ENCODE assay signal across 8 cellular contexts in genomic region chr19:55086730-55087541, GRCh38. TPM values are rescaled to one million over a fixed set of nuclear protein-coding genes. Genes with fewer than 3 reads are reported as not detected.
DNase-seq lines count a peak whose midpoint lies in the region; ATAC-seq, FAIRE-seq and TF ChIP-seq lines count a peak whose summit lies in the region.

No MANE protein-coding gene starts in this region.

- FAIRE-seq in GM12891 (lab: Jason Lieb, UNC): peak; percentile 69

- H3K9me3 ChIP-seq in cardiac muscle cell (ENCODE audit: low read depth): no peaks in the 10 kb centered on the region

- TF ChIP-seq POLR2A in GM12891 (IDR thresholded peaks at IDR 0.05; ENCODE audit: low read depth, low read length): no peak

- no peak overlapping the region for H3K27ac ChIP-seq in cardiac muscle cell

- peaks cover 45% of the 10 kb centered on the region for H3K27me3 ChIP-seq in cardiac muscle cell

- no peak for ATAC-seq in HG02981 (IDR thresholded peaks at IDR 0.05; ENCODE audit: unreplicated experiment)
- ATAC-seq in HG02798 (IDR thresholded peaks at IDR 0.05; ENCODE audit: poor library complexity, unreplicated experiment): no peak

- H3K4me3 ChIP-seq in cardiac muscle cell: peak overlapping the region; percentile 36

- DNase-seq in GM12891 (ENCODE audit: insufficient read length, low spot score) (peak; percentile 73), RPMI7951 (ENCODE audit: low read depth) (peak; percentile 98), amygdala (lab: John Stamatoyannopoulos, UW) (peak in 53 of 56 donors; percentile 9 to 92 (median 62)), cardiac muscle cell (ENCODE audit: low read depth in 1 of 2, low spot score in 1 of 2) (peak; percentile 96 to 97), non-pigmented ciliary epithelial cell (ENCODE audit: low read depth) (peak; percentile 73), ureter (ENCODE audit: low spot score) (peak; percentile 91)

- no peak for TF ChIP-seq CTCF in cardiac muscle cell (IDR thresholded peaks at IDR 0.05; ENCODE audit: low read depth, low read length)

- H3K4me1 ChIP-seq in cardiac muscle cell (ENCODE audit: low read depth): peaks cover 2% of the 10 kb centered on the region

- no peaks in the 10 kb centered on the region for H3K36me3 ChIP-seq in cardiac muscle cell

TF ChIP-seq in GM12891, 5 proteins besides CTCF, POLR2A, EP300 and RAD21:
- TF ChIP-seq SPI1 (IDR thresholded peaks at IDR 0.05; ENCODE audit: low read depth, low read length): no peak
- no peak for TF ChIP-seq POLR2AphosphoS5 (IDR thresholded peaks at IDR 0.05; ENCODE audit: low read depth, low read length)
- no peak for TF ChIP-seq POU2F2 (IDR thresholded peaks at IDR 0.05; ENCODE audit: low read depth, low read length)
- no peak for TF ChIP-seq TAF1 (IDR thresholded peaks at IDR 0.05; ENCODE audit: low read depth, low read length)
- TF ChIP-seq PAX5 (IDR thresholded peaks at IDR 0.05; ENCODE audit: insufficient read depth, low read length, severe bottlenecking): no peak

RNA-seq across cellular contexts. Expression of gene EPS8L1, which starts 11.3 kb away (rescaled TPM):
- polyA plus RNA-seq in GM12891 (2012; ENCODE audit: low read depth, missing spikeins): 0.13 TPM
- total RNA-seq in RPMI7951 (2014; rRNA removed; shearing (Covaris generic)): 8.5 and 12.3 TPM in 2 replicates
- 2.0 and 3.9 TPM in 2 replicates for total RNA-seq in cardiac muscle cell
- 1.1 and 1.2 TPM in 2 replicates for polyA plus RNA-seq in cardiac muscle cell
- 64.6 TPM for total RNA-seq in ureter

RNA-seq across cellular contexts. Expression of gene RDH13, which starts 24.0 kb away (rescaled TPM):
- polyA plus RNA-seq in GM12891 (2012; ENCODE audit: low read depth, missing spikeins): 5.7 TPM
- 5.2 and 7.3 TPM in 2 replicates for total RNA-seq in RPMI7951 (2014; rRNA removed; shearing (Covaris generic))
- total RNA-seq in cardiac muscle cell: 31.9 and 41.0 TPM in 2 replicates
- 23.7 and 27.4 TPM in 2 replicates for polyA plus RNA-seq in cardiac muscle cell
- 24.8 TPM for total RNA-seq in ureter

RNA-seq across cellular contexts. Expression of gene PPP1R12C, which starts 30.5 kb away (rescaled TPM):
- polyA plus RNA-seq in GM12891 (2012; ENCODE audit: low read depth, missing spikeins): 46.6 TPM
- 22.3 and 31.0 TPM in 2 replicates for total RNA-seq in RPMI7951 (2014; rRNA removed; shearing (Covaris generic))
- 107 and 120 TPM in 2 replicates for total RNA-seq in cardiac muscle cell
- polyA plus RNA-seq in cardiac muscle cell: 32.9 and 38.0 TPM in 2 replicates
- total RNA-seq in ureter: 183 TPM

RNA-seq across cellular contexts. Expression of gene GP6, which starts 48.9 kb away (rescaled TPM):
- not detected for polyA plus RNA-seq in GM12891 (2012; ENCODE audit: low read depth, missing spikeins)
- not detected in 2 replicates for total RNA-seq in RPMI7951 (2014; rRNA removed; shearing (Covaris generic))
- 0.42 and 1.7 TPM in 2 replicates for total RNA-seq in cardiac muscle cell
- polyA plus RNA-seq in cardiac muscle cell: 0.24 TPM in 1 of 2 replicates, not detected in the other
- total RNA-seq in ureter: 1.2 TPM
